ENCODE assay signal across 9 cellular contexts in the genomic region with DNA sequence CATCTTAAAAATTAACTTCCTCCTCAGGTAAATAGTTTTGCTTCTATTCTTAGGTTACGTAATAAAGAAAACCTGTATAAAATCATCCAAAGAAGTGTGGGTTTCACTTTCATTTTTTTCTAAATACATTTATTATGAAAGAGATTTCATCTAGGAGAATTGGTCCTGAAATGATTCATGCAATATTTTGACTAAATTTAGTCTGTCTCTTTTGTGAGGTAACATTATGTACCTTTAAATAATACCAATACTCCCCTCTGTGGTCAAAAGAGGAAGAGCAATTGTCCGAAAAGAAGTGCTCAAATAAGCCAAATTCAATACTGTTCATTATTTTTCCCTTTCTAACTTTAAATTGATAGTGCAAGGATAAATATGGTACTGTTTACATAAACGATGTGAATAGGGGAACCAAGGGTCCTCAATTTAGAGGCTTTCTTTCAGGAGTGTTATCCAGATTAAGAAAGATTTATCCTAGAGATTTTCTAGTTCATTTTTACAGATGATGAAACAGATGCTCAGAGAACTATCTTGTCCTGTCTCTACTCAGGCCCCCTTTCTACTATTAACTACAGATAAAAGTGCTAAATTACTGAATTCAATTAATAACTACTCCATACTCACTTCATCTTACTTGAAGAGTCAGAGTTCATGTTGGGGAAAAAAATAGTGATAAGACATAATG. TPM values are rescaled to one million over a fixed set of nuclear protein-coding genes. Genes with fewer than 3 reads are reported as not detected.
DNase-seq lines count a peak whose midpoint lies in the region; ATAC-seq and TF ChIP-seq lines count a peak whose summit lies in the region.
"Had no signal": no experiment of that assay in that cellular context is flagged by ENCODE, and none has a peak within 500 bp of the region (broad histone marks: within the 10 kb centered on the region; RNA-seq: fewer than 3 reads in every experiment).

No MANE protein-coding gene starts in this region.

- no peaks in the 10 kb centered on the region for H3K9me3 Mint-ChIP-seq in central memory CD8-positive, alpha-beta T cell
- H3K9me3 Mint-ChIP-seq in activated naive CD4-positive, alpha-beta T cell treated with anti-CD3 and anti-CD28 coated beads for 36 hours: no peaks in the 10 kb centered on the region
- H3K9me3 Mint-ChIP-seq: activated naive CD4-positive, alpha-beta T cell treated with anti-CD3 and anti-CD28 coated beads, Interleukin-2, amount 50 U/mL, for 24 hours had no signal

- POLR2A ChIA-PET in HEK293 (lab: Yijun Ruan, JAX): no interaction called here

- peaks cover 0 to 2% of the 10 kb centered on the region in 2 experiments for H3K36me3 ChIP-seq in HEK293 (ENCODE audit: control insufficient read depth in 2 of 2, insufficient read depth in 1 of 2, low read length in 2 of 2)
- no peaks in the 10 kb centered on the region for H3K36me3 ChIP-seq in lung (ENCODE audit: control insufficient read depth in 2 of 2, insufficient read depth in 2 of 2, low read length in 2 of 2)

- H3K4me3 Mint-ChIP-seq in central memory CD8-positive, alpha-beta T cell: no peak overlapping the region
- no peak overlapping the region for H3K4me3 Mint-ChIP-seq in activated naive CD4-positive, alpha-beta T cell treated with anti-CD3 and anti-CD28 coated beads for 36 hours
- H3K4me3 Mint-ChIP-seq: activated naive CD4-positive, alpha-beta T cell treated with anti-CD3 and anti-CD28 coated beads, Interleukin-2, amount 50 U/mL, for 24 hours had no signal

- TF ChIP-seq CTCF in HEK293 (tag by site-specific recombination; IDR thresholded peaks at IDR 0.05): no peak
- peak; percentile 33 for TF ChIP-seq CTCF in lung (IDR thresholded peaks at IDR 0.05; ENCODE audit: control extremely low read depth, extremely low read depth)

- DNase-seq in NCI-H446 (lab: John Stamatoyannopoulos, UW): peak; percentile 10 to 18
- DNase-seq in NCI-H446 treated with DMSO at 0.1 percent for 48 hours (lab: John Stamatoyannopoulos, UW): no peak
- peak; percentile 24 for DNase-seq in NCI-H345 treated with DMSO at 0.1 percent for 48 hours (lab: John Stamatoyannopoulos, UW; ENCODE audit: unreplicated experiment)
- DNase-seq in central memory CD8-positive, alpha-beta T cell (ENCODE audit: low spot score in 2 of 2): no peak
- no peak for DNase-seq in lung (ENCODE audit: low spot score)
- no peak for DNase-seq in activated CD4-positive, alpha-beta T cell treated with anti-CD3 and anti-CD28 coated beads for 4 hours
- no peak for DNase-seq in activated naive CD4-positive, alpha-beta T cell treated with anti-CD3 and anti-CD28 coated beads for 36 hours

- H3K4me3 ChIP-seq in HEK293 (ENCODE audit: low read depth, low read length): no peak overlapping the region
- no peak overlapping the region for H3K4me3 ChIP-seq in lung

- ATAC-seq in central memory CD8-positive, alpha-beta T cell (replicated peaks; ENCODE audit: extremely low read depth, poor library complexity, severe bottlenecking): no peak
- ATAC-seq in lung (ENCODE audit: insufficient read depth, low FRiP score): peak; percentile 41

- H3K27ac Mint-ChIP-seq in central memory CD8-positive, alpha-beta T cell (ENCODE audit: low read depth): peak overlapping the region; percentile 61
- no peak overlapping the region for H3K27ac Mint-ChIP-seq in activated naive CD4-positive, alpha-beta T cell treated with anti-CD3 and anti-CD28 coated beads for 36 hours
- H3K27ac Mint-ChIP-seq: activated naive CD4-positive, alpha-beta T cell treated with anti-CD3 and anti-CD28 coated beads, Interleukin-2, amount 50 U/mL, for 24 hours had no signal

- peaks cover 5% of the 10 kb centered on the region for H3K4me1 Mint-ChIP-seq in central memory CD8-positive, alpha-beta T cell
- H3K4me1 Mint-ChIP-seq in activated naive CD4-positive, alpha-beta T cell treated with anti-CD3 and anti-CD28 coated beads for 36 hours (ENCODE audit: low read depth): peaks cover 10% of the 10 kb centered on the region

- intact Hi-C loops in activated naive CD4-positive, alpha-beta T cell treated with anti-CD3 and anti-CD28 coated beads for 36 hours (cut with micrococcal nuclease): loop anchor here (1.0 to 10.0 kb wide), 10 partner anchors 17 to 704 kb away; a partner anchor contains a TSS

- no peaks in the 10 kb centered on the region for H3K27me3 ChIP-seq in lung (ENCODE audit: control insufficient read depth, insufficient read depth)

- peaks cover 26% of the 10 kb centered on the region for H3K27me3 Mint-ChIP-seq in central memory CD8-positive, alpha-beta T cell
- peaks cover 3% of the 10 kb centered on the region for H3K27me3 Mint-ChIP-seq in activated naive CD4-positive, alpha-beta T cell treated with anti-CD3 and anti-CD28 coated beads for 36 hours (ENCODE audit: low read depth)

- H3K27ac ChIP-seq in HEK293 (ENCODE audit: extremely low read depth, low read depth, low read length): no peak overlapping the region
- H3K27ac ChIP-seq in lung (ENCODE audit: low read depth in 1 of 2, low read length in 1 of 2): no peak overlapping the region

- H3K4me1 ChIP-seq in HEK293 (ENCODE audit: control insufficient read depth, insufficient read depth, low read length) (no peaks in the 10 kb centered on the region), lung (ENCODE audit: control insufficient read depth in 2 of 2, insufficient read depth in 2 of 2, low read length in 2 of 2) (no peaks in the 10 kb centered on the region)

- H3K9me3 ChIP-seq in HEK293 (ENCODE audit: control insufficient read depth, insufficient read depth, low read depth, low read length): no peaks in the 10 kb centered on the region; the same call in 1 of the 2 replicates
- no peaks in the 10 kb centered on the region for H3K9me3 ChIP-seq in lung (ENCODE audit: control insufficient read depth in 2 of 2, insufficient read depth in 1 of 2, low read length in 1 of 2)

- no peaks in the 10 kb centered on the region for H3K36me3 Mint-ChIP-seq in central memory CD8-positive, alpha-beta T cell (ENCODE audit: insufficient read depth)
- H3K36me3 Mint-ChIP-seq in activated naive CD4-positive, alpha-beta T cell treated with anti-CD3 and anti-CD28 coated beads for 36 hours (ENCODE audit: low read depth): no peaks in the 10 kb centered on the region
- H3K36me3 Mint-ChIP-seq: activated naive CD4-positive, alpha-beta T cell treated with anti-CD3 and anti-CD28 coated beads, Interleukin-2, amount 50 U/mL, for 24 hours had no signal

- WGBS in lung, 2 donors: 18% methylated on average over 3 of the region's 3 CpGs

- CTCF ChIA-PET in HEK293 (lab: Yijun Ruan, JAX): no interaction called here
- CTCF ChIA-PET in activated naive CD4-positive, alpha-beta T cell treated with anti-CD3 and anti-CD28 coated beads for 36 hours (lab: Charles Lee): interaction anchor here (0.7 kb wide), 1 partner anchor 382 kb away, joined by 3 read pairs; no protein-coding TSS in a partner anchor

TF ChIP-seq in HEK293, 187 proteins besides CTCF, POLR2A, EP300 and RAD21:
- TF ChIP-seq SETDB1 (IDR thresholded peaks at IDR 0.05; ENCODE audit: insufficient read length, low read length): no peak
- TF ChIP-seq ZNF654 (tag by site-specific recombination; IDR thresholded peaks at IDR 0.05; ENCODE audit: low read depth): peak; percentile 58
- peak; percentile 39; the same call in 1 of the 2 replicates for TF ChIP-seq PRDM1 (tag by site-specific recombination; IDR thresholded peaks at IDR 0.05)
- TF ChIP-seq IKZF3 (tag by site-specific recombination; IDR thresholded peaks at IDR 0.05): no peak
- TF ChIP-seq GLIS2 (tag by site-specific recombination; IDR thresholded peaks at IDR 0.05): no peak

RNA-seq across cellular contexts. Expression of a gene that starts 26.2 kb away (rescaled TPM):
- total RNA-seq in lung: 10 to 100 TPM in 1 of 2 donors, 1 to 10 TPM in 1; 6.3 to 14.4 TPM
- 1 to 10 TPM; 2.2 to 3.6 TPM for polyA plus RNA-seq in lung
- not detected for total RNA-seq in activated naive CD4-positive, alpha-beta T cell treated with anti-CD3 and anti-CD28 coated beads for 36 hours

RNA-seq across cellular contexts. Expression of a gene that starts 26.4 kb away (rescaled TPM):
- total RNA-seq in lung: 10 to 100 TPM in 1 of 2 donors, 1 to 10 TPM in 1; 6.6 to 99.3 TPM
- 10 to 100 TPM in 1 of 2 donors, 1 to 10 TPM in 1; 2.9 to 17.8 TPM for polyA plus RNA-seq in lung
- total RNA-seq in activated naive CD4-positive, alpha-beta T cell treated with anti-CD3 and anti-CD28 coated beads for 36 hours: 1 to 10 TPM; 1.6 to 2.0 TPM

Comparison
In these comparisons a context has a peak if more than half of its experiments do, and no peak if none do; other contexts are left out.
1. DNase-seq: peak in NCI-H446 (2 of 2) and NCI-H345 treated with DMSO at 0.1 percent for 48 hours (single experiment); none in NCI-H446 treated with DMSO at 0.1 percent for 48 hours (single experiment), central memory CD8-positive, alpha-beta T cell (0 of 2), lung (single experiment), activated CD4-positive, alpha-beta T cell treated with anti-CD3 and anti-CD28 coated beads for 4 hours (0 of 2) and activated naive CD4-positive, alpha-beta T cell treated with anti-CD3 and anti-CD28 coated beads for 36 hours (single experiment).
2. RNA of a gene that starts 26.2 kb away (total RNA-seq): 6.3 to 14.4 TPM in lung; not detected in activated naive CD4-positive, alpha-beta T cell treated with anti-CD3 and anti-CD28 coated beads for 36 hours; every median in the first group is over 4 times any median in the second.